ENCODE assay signal across 1 cellular context in genomic region chrX:12789976-12790375, GRCh38.
TF ChIP-seq lines count a peak whose summit lies in the region.

No MANE protein-coding gene starts in this region.

TF ChIP-seq in H1, 55 proteins besides CTCF, POLR2A, EP300 and RAD21 (continued from another document):
- TF ChIP-seq E2F6 (IDR thresholded peaks at IDR 0.05) (no peak), SIN3A (conservative IDR thresholded peaks at IDR 0.05 in 1 of 2, IDR thresholded peaks at IDR 0.05 in 1 of 2; ENCODE audit: low read depth in 1 of 2, low read length in 2 of 2) (no peak), TBP (IDR thresholded peaks at IDR 0.05; ENCODE audit: low read depth, low read length) (no peak), SP1 (IDR thresholded peaks at IDR 0.05; ENCODE audit: low read depth, low read length) (no peak), HDAC6 (IDR thresholded peaks at IDR 0.05; ENCODE audit: low read depth, low read length) (no peak), RBBP5 (IDR thresholded peaks at IDR 0.05; ENCODE audit: borderline replicate concordance, low read depth, low read length) (no peak), RXRA (IDR thresholded peaks at IDR 0.05; ENCODE audit: insufficient read depth, low read depth, low read length) (no peak), KDM5A (IDR thresholded peaks at IDR 0.05; ENCODE audit: low read length) (no peak), POU5F1 (IDR thresholded peaks at IDR 0.05; ENCODE audit: low read depth, low read length) (no peak)
